Comparison of ENCODE assay signal across 16 cellular contexts in the genomic region with DNA sequence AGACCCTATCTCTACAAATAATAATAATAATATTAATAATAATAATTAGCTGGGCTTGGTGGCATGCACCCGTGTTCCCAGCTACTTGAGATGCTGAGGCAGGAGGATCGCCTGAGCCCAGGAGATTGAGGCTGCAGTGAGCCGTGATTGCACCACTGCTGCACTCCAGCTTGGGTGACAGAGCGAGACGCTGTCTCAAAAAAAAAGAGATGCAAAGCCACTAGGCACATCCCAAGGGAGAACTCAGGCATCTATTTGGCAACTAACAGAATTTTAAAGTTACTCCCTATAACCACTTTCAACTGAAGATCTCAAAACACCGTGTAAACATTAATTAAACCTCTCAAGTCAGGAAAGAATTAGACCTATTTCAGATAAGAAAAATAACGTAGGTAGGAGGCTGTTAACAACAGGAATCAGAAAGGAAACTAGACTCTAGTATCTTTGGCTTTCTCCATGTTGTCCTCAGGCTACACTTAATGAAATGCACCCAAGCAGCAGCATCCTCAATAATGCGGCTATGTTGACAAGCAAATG. TPM values are rescaled to one million over a fixed set of nuclear protein-coding genes. Genes with fewer than 3 reads are reported as not detected.
DNase-seq lines count a peak whose midpoint lies in the region; ATAC-seq, FAIRE-seq and TF ChIP-seq lines count a peak whose summit lies in the region.
"Had no signal": no experiment of that assay in that cellular context is flagged by ENCODE, and none has a peak within 500 bp of the region (broad histone marks: within the 10 kb centered on the region; RNA-seq: fewer than 3 reads in every experiment).

No MANE protein-coding gene starts in this region.

- ATAC-seq in GM12878, result no peak
- ATAC-seq: activated naive CD8-positive, alpha-beta T cell treated with anti-CD3 and anti-CD28 coated beads, Interleukin-2, amount 50 U/mL, for 24 hours; esophagus mucosa; left colon had no signal

- RAD21 ChIA-PET in GM12878 (lab: Charles Lee; ENCODE audit: unreplicated experiment), result interaction anchor here (2.1 to 6.5 kb wide), 4 partner anchors 20 to 71 kb away, joined by 7 to 38 read pairs (median 9); no protein-coding TSS in a partner anchor

- in situ Hi-C loops in GM12878 (cut with MboI), result no loop called here

- BruUV-seq in GM12878 (replicated peaks; lab: Mats Ljungman, UMichigan), result no TSS peak

- no peak for TF ChIP-seq EP300 in GM12878 (IDR thresholded peaks at IDR 0.05; ENCODE audit: borderline replicate concordance in 1 of 2, control insufficient read depth in 1 of 2, low read depth in 2 of 2, low read length in 2 of 2)

- peaks cover 1% of the 10 kb centered on the region for H3K27me3 Mint-ChIP-seq in nephron progenitor cell (ENCODE audit: low read depth, poor library complexity)
- H3K27me3 Mint-ChIP-seq: activated naive CD8-positive, alpha-beta T cell treated with anti-CD3 and anti-CD28 coated beads, Interleukin-2, amount 50 U/mL, for 24 hours had no signal

- no peaks in the 10 kb centered on the region for H4K20me1 ChIP-seq in GM12878 (ENCODE audit: control insufficient read depth, insufficient read depth)

- CTCF ChIA-PET in GM12878 (lab: Yijun Ruan, JAX), result interaction anchor here (1.0 to 2.2 kb wide), 4 partner anchors 9 to 72 kb away, joined by 3 to 12 read pairs (median 6); no protein-coding TSS in a partner anchor

- peaks cover 5% of the 10 kb centered on the region for H3K36me3 Mint-ChIP-seq in nephron progenitor cell (ENCODE audit: low read depth)

- peak overlapping the region; percentile 31 for H3K4me3 Mint-ChIP-seq in nephron progenitor cell

- H3K4me1 Mint-ChIP-seq in nephron progenitor cell, result peaks cover 41% of the 10 kb centered on the region

- DNase-seq in DMS79 (lab: John Stamatoyannopoulos, UW) (peak; percentile 93), NB4 (ENCODE audit: low read depth) (peak; percentile 83), GM12878 (ENCODE audit: low read depth, low spot score) (no peak), nephron progenitor cell (no peak), NCI-H1105 treated with DMSO at 0.1 percent for 48 hours (lab: John Stamatoyannopoulos, UW) (no peak), AG08395 (ENCODE audit: low spot score) (no peak), T1000 (lab: John Stamatoyannopoulos, UW) (no peak)
- DNase-seq: activated naive CD8-positive, alpha-beta T cell treated with anti-CD3 and anti-CD28 coated beads, Interleukin-2, amount 50 U/mL, for 24 hours; Kasumi-1; left colon; NCI-H1930; stimulated activated CD4-positive, alpha-beta T cell treated with anti-CD3 and anti-CD28 coated beads, Interleukin-4, amount 100 ng/mL, for 1 hour had no signal

- H3K27me3 ChIP-seq in GM12878 (replicated peaks in 1 of 2; ENCODE audit: control insufficient read depth in 2 of 2, insufficient read depth in 2 of 2, low read length in 1 of 2), result no peaks in the 10 kb centered on the region
- H3K27me3 ChIP-seq: right atrium auricular region, vagina had no signal

- no peak overlapping the region for H2AFZ ChIP-seq in GM12878 (ENCODE audit: control insufficient read depth, low read depth, low read length)

- 10% methylated on average over 8 of the region's 8 CpGs for WGBS in GM12878 (ENCODE audit: insufficient coverage, insufficient replicate concordance, low lambda C conversion rate, missing lambda C conversion rate)

- H3K36me3 ChIP-seq in GM12878 (ENCODE audit: control insufficient read depth in 2 of 2, insufficient read depth in 2 of 2, low read length in 1 of 2), result no peaks in the 10 kb centered on the region
- H3K36me3 ChIP-seq: right atrium auricular region, vagina had no signal

- peaks cover 19% of the 10 kb centered on the region for H3K4me1 ChIP-seq in GM12878 (ENCODE audit: control insufficient read depth, insufficient read depth, low read length)

- H3K9me3 Mint-ChIP-seq in nephron progenitor cell, result no peaks in the 10 kb centered on the region
- H3K9me3 Mint-ChIP-seq: activated naive CD8-positive, alpha-beta T cell treated with anti-CD3 and anti-CD28 coated beads, Interleukin-2, amount 50 U/mL, for 24 hours had no signal

- peak overlapping the region; percentile 80 for H3K4me2 ChIP-seq in GM12878 (ENCODE audit: control insufficient read depth, insufficient read depth)

- TF ChIP-seq POLR2A in NB4 (IDR thresholded peaks at IDR 0.05; ENCODE audit: extremely low read depth, insufficient read length), result no peak
- no peak for TF ChIP-seq POLR2A in GM12878 (IDR thresholded peaks at IDR 0.05; ENCODE audit: low read depth, low read length)

- SMC1A ChIA-PET in GM12878 (lab: Charles Lee; ENCODE audit: uncharacterized antibody, unreplicated experiment), result interaction anchor here (0.9 to 3.0 kb wide), 8 partner anchors 12 to 73 kb away, joined by 3 to 30 read pairs (median 4); no protein-coding TSS in a partner anchor

- intact Hi-C loops in GM12878 (cut with micrococcal nuclease; ENCODE audit: unreplicated experiment), result loop anchor here (5.0 kb wide), 1 partner anchor 76 kb away; a partner anchor contains a TSS

- no peak overlapping the region for H3K27ac Mint-ChIP-seq in nephron progenitor cell
- H3K27ac Mint-ChIP-seq: activated naive CD8-positive, alpha-beta T cell treated with anti-CD3 and anti-CD28 coated beads, Interleukin-2, amount 50 U/mL, for 24 hours had no signal

- POLR2A ChIA-PET in GM12878 (lab: Charles Lee), result interaction anchor here (0.5 to 5.7 kb wide), 7 partner anchors 17 to 166 kb away, joined by 3 to 56 read pairs (median 3); no protein-coding TSS in a partner anchor

- peak overlapping the region; percentile 49 for H3K4me3 ChIP-seq in NB4 (ENCODE audit: low read depth, low read length)
- peak overlapping the region; percentile 46 for H3K4me3 ChIP-seq in GM12878
- H3K4me3 ChIP-seq: right atrium auricular region, vagina had no signal

- peak overlapping the region; percentile 24; the same call in 1 of the 2 replicates for H3K9ac ChIP-seq in GM12878 (ENCODE audit: control insufficient read depth, insufficient read depth, low read length)

- no peaks in the 10 kb centered on the region; the same call in 2 of the 3 replicates for H3K9me3 ChIP-seq in GM12878 (replicated peaks; ENCODE audit: control insufficient read depth, insufficient read depth, low read length)
- H3K9me3 ChIP-seq: right atrium auricular region, vagina had no signal

- no peak for TF ChIP-seq RAD21 in GM12878 (IDR thresholded peaks at IDR 0.05; ENCODE audit: insufficient read depth, low read depth, low read length)

- TF ChIP-seq CTCF in NB4 (IDR thresholded peaks at IDR 0.05; ENCODE audit: low read depth, low read length), result no peak
- TF ChIP-seq CTCF in GM12878 (IDR thresholded peaks at IDR 0.05 in 2 of 3, conservative IDR thresholded peaks at IDR 0.05 in 1 of 3; ENCODE audit: control insufficient read depth in 2 of 3, extremely low read depth in 1 of 3, insufficient read depth in 1 of 3, low read depth in 3 of 3, low read length in 3 of 3), result no peak
- TF ChIP-seq CTCF in nephron progenitor cell (IDR thresholded peaks at IDR 0.05), result no peak

- no peak for FAIRE-seq in GM12878 (lab: Jason Lieb, UNC)
- FAIRE-seq: H54 had no signal

- peaks cover 62% of the 10 kb centered on the region for H3K79me2 ChIP-seq in GM12878 (ENCODE audit: control insufficient read depth, insufficient read depth, low read length)

- peak overlapping the region; percentile 35; the same call in 1 of the 2 replicates for H3K27ac ChIP-seq in GM12878 (ENCODE audit: control insufficient read depth, insufficient read depth)
- H3K27ac ChIP-seq: right atrium auricular region, vagina had no signal

TF ChIP-seq in GM12878, 131 proteins besides CTCF, POLR2A, EP300 and RAD21 (continues in another document):
- TF ChIP-seq SUZ12 (IDR thresholded peaks at IDR 0.05; ENCODE audit: unreplicated experiment) (no peak), NRF1 (conservative IDR thresholded peaks at IDR 0.05; ENCODE audit: low read depth, low read length) (no peak), SUPT20H (IDR thresholded peaks at IDR 0.05; ENCODE audit: borderline replicate concordance, control insufficient read depth, low read depth, low read length) (no peak), YY1 (IDR thresholded peaks at IDR 0.05; ENCODE audit: low read depth, low read length) (no peak), SP1 (IDR thresholded peaks at IDR 0.05; ENCODE audit: low read depth, low read length) (no peak)

RNA-seq across cellular contexts. Expression of a gene that starts 3.7 kb away (rescaled TPM):
- 15.2 and 15.5 TPM in 2 replicates for total RNA-seq in GM12878 (2013; cell fraction: nucleolus; rRNA removed)
- 17.2 and 17.6 TPM in 2 replicates for total RNA-seq in GM12878 (2014; rRNA removed)
- total RNA-seq in GM12878 (2014; rRNA removed; fragmentation: Illumina TruSeq; extraction: Trizol), result 15.5 and 16.7 TPM in 2 replicates
- total RNA-seq in GM12878 (2021), result 30.3 and 32.2 TPM in 2 replicates
- 12.8 TPM for polyA plus RNA-seq in GM12878 (2011; ENCODE audit: low read depth)
- polyA plus RNA-seq in GM12878 (2011; rRNA removed), result 21.7 and 32.6 TPM in 2 replicates
- polyA plus RNA-seq in GM12878 (2011; cell fraction: cytosol; rRNA removed), result 29.5 and 31.4 TPM in 2 replicates
- 16.5 and 19.7 TPM in 2 replicates for polyA plus RNA-seq in GM12878 (2011; cell fraction: nucleus; rRNA removed)
- 16.7 and 18.2 TPM in 2 replicates for polyA plus RNA-seq in GM12878 (2012)
- polyA plus RNA-seq in GM12878 (2014; fragmentation: Illumina TruSeq; extraction: Trizol), result 23.1 and 24.9 TPM in 2 replicates
- 1 to 10 TPM; 4.3 to 9.1 TPM for polyA plus RNA-seq in GM12878 (2014; fragmentation: Nextera tagmentation; extraction: Ambion mirVana)
- polyA plus RNA-seq in GM12878 (2014; rRNA removed), result 23.4 and 24.2 TPM in 2 replicates
- 1 to 10 TPM; 2.8 to 4.0 TPM for polyA plus RNA-seq in GM12878 (2016; fragmentation: Nextera tagmentation; extraction: Ambion mirVana)
- polyA minus RNA-seq in GM12878 (2011; rRNA and poly(A)+ RNA removed), result 54.0 and 66.6 TPM in 2 replicates
- polyA minus RNA-seq in GM12878 (2011; cell fraction: cytosol; rRNA and poly(A)+ RNA removed), result 17.2 and 18.3 TPM in 2 replicates
- polyA minus RNA-seq in GM12878 (2011; cell fraction: nucleus; rRNA and poly(A)+ RNA removed), result 14.4 and 22.5 TPM in 2 replicates

RNA-seq across cellular contexts. Expression of a gene that starts 59.7 kb away (rescaled TPM):
- 0.93 and 1.4 TPM in 2 replicates for total RNA-seq in GM12878 (2013; cell fraction: nucleolus; rRNA removed)
- 0.34 and 0.71 TPM in 2 replicates for total RNA-seq in GM12878 (2014; rRNA removed)
- 0.18 and 0.45 TPM in 2 replicates for total RNA-seq in GM12878 (2014; rRNA removed; fragmentation: Illumina TruSeq; extraction: Trizol)
- 0.59 and 1.1 TPM in 2 replicates for total RNA-seq in GM12878 (2021)
- 0.33 TPM for polyA plus RNA-seq in GM12878 (2011; ENCODE audit: low read depth)
- polyA plus RNA-seq in GM12878 (2011; rRNA removed), result 0.63 and 0.80 TPM in 2 replicates
- polyA plus RNA-seq in GM12878 (2011; cell fraction: cytosol; rRNA removed), result 3.4 and 4.0 TPM in 2 replicates
- 0.82 and 1.3 TPM in 2 replicates for polyA plus RNA-seq in GM12878 (2011; cell fraction: nucleus; rRNA removed)
- 0.45 and 0.91 TPM in 2 replicates for polyA plus RNA-seq in GM12878 (2012)
- polyA plus RNA-seq in GM12878 (2014; fragmentation: Illumina TruSeq; extraction: Trizol), result 0.16 TPM in 1 of 2 replicates, not detected in the other
- polyA plus RNA-seq in GM12878 (2014; fragmentation: Nextera tagmentation; extraction: Ambion mirVana), result under 1 TPM in 1 of 2 experiments, not detected in 1; 0.07 TPM
- 0.56 and 0.76 TPM in 2 replicates for polyA plus RNA-seq in GM12878 (2014; rRNA removed)
- under 1 TPM; 0.71 to 0.94 TPM for polyA plus RNA-seq in GM12878 (2016; fragmentation: Nextera tagmentation; extraction: Ambion mirVana)
- 1.2 and 2.3 TPM in 2 replicates for polyA minus RNA-seq in GM12878 (2011; rRNA and poly(A)+ RNA removed)
- polyA minus RNA-seq in GM12878 (2011; cell fraction: cytosol; rRNA and poly(A)+ RNA removed), result not detected in 2 replicates
- polyA minus RNA-seq in GM12878 (2011; cell fraction: nucleus; rRNA and poly(A)+ RNA removed), result 0.67 TPM in 1 of 2 replicates, not detected in the other

Comparison
In these comparisons a context has a peak if more than half of its experiments do, and no peak if none do; other contexts are left out.
1. DNase-seq: peak in DMS79 (single experiment) and NB4 (single experiment); none in GM12878 (single experiment), nephron progenitor cell (single experiment), NCI-H1105 treated with DMSO at 0.1 percent for 48 hours (single experiment), AG08395 (single experiment) and T1000 (single experiment).